In genomic region chr16:73616186-73616585, GRCh38 we compare ENCODE assay signal across 19 cellular contexts.
DNase-seq lines count a peak whose midpoint lies in the region.
"Had no signal": no experiment of that assay in that cellular context is flagged by ENCODE, and none has a peak within 500 bp of the region (broad histone marks: within the 10 kb centered on the region; RNA-seq: fewer than 3 reads in every experiment).

No MANE protein-coding gene starts in this region.

- H3K36me3 ChIP-seq in Karpas-422 (ENCODE audit: insufficient read depth, low read length), result no peaks in the 10 kb centered on the region
- H3K36me3 ChIP-seq: BLaER1 treated with 17β-estradiol and CSF1 and Interleukin-3, amounts not matched to agents 10 nM and 100 nM; WERI-Rb-1 had no signal

- no peaks in the 10 kb centered on the region for H3K9me3 ChIP-seq in Karpas-422 (ENCODE audit: low read length)
- H3K9me3 ChIP-seq: BLaER1 treated with 17β-estradiol and CSF1 and Interleukin-3, amounts not matched to agents 10 nM and 100 nM; body of pancreas had no signal

- H3K79me2 ChIP-seq in Karpas-422 (ENCODE audit: low read length), result no peaks in the 10 kb centered on the region

- H3K27me3 ChIP-seq in Karpas-422 (ENCODE audit: low read length), result no peaks in the 10 kb centered on the region; the same call in 1 of the 2 replicates
- H3K27me3 ChIP-seq: body of pancreas had no signal

- H3K4me2 ChIP-seq in Karpas-422 (ENCODE audit: low read depth, low read length, poor library complexity, severe bottlenecking), result no peak overlapping the region
- H3K4me2 ChIP-seq: BLaER1 treated with 17β-estradiol and CSF1 and Interleukin-3, amounts not matched to agents 10 nM and 100 nM had no signal

- H3K4me1 ChIP-seq in Karpas-422 (ENCODE audit: low read length), result no peaks in the 10 kb centered on the region
- H3K4me1 ChIP-seq: BLaER1 treated with 17β-estradiol and CSF1 and Interleukin-3, amounts not matched to agents 10 nM and 100 nM; body of pancreas had no signal

- no peaks in the 10 kb centered on the region for H4K20me1 ChIP-seq in Karpas-422 (ENCODE audit: insufficient read depth, low read depth, low read length)
- H4K20me1 ChIP-seq: BLaER1 treated with 17β-estradiol and CSF1 and Interleukin-3, amounts not matched to agents 10 nM and 100 nM had no signal

- no peak overlapping the region for H3K4me3 ChIP-seq in Karpas-422 (ENCODE audit: low read length)
- H3K4me3 ChIP-seq: BLaER1 treated with 17β-estradiol and CSF1 and Interleukin-3, amounts not matched to agents 10 nM and 100 nM; body of pancreas; dorsolateral prefrontal cortex; SK-N-MC had no signal

- no peak overlapping the region for H3K27ac ChIP-seq in Karpas-422 (ENCODE audit: low read length)
- H3K27ac ChIP-seq in substantia nigra (ENCODE audit: low read depth, low read length, poor library complexity, severe bottlenecking), result no peak overlapping the region
- H3K27ac ChIP-seq: BLaER1 treated with 17β-estradiol and CSF1 and Interleukin-3, amounts not matched to agents 10 nM and 100 nM; body of pancreas; dorsolateral prefrontal cortex; SK-N-MC; WERI-Rb-1 had no signal

- no peaks in the 10 kb centered on the region for H3K9me2 ChIP-seq in Karpas-422 (replicated peaks; ENCODE audit: insufficient read depth, low read length)

- H3K9ac ChIP-seq in Karpas-422 (ENCODE audit: low read length), result no peak overlapping the region
- H3K9ac ChIP-seq: BLaER1 treated with 17β-estradiol and CSF1 and Interleukin-3, amounts not matched to agents 10 nM and 100 nM had no signal

- no peak overlapping the region for H2AFZ ChIP-seq in Karpas-422 (ENCODE audit: low read length)

- DNase-seq in ELR (ENCODE audit: low read depth) (peak; percentile 10), Karpas-422 (peak; percentile 45), NCI-H748 (lab: John Stamatoyannopoulos, UW; ENCODE audit: unreplicated experiment) (peak; percentile 82), iPS DF 19.7 (ENCODE audit: low read depth, low spot score) (peak; percentile 65), midbrain (lab: John Stamatoyannopoulos, UW) (no peak), SHP77 treated with DMSO at 0.1 percent for 48 hours (lab: John Stamatoyannopoulos, UW) (no peak), substantia nigra (lab: John Stamatoyannopoulos, UW) (no peak)
- DNase-seq in activated CD4-positive, alpha-beta T cell treated with anti-CD3 and anti-CD28 coated beads for 4 hours, result no peak
- DNase-seq: activated CD8-positive, alpha-beta memory T cell treated with anti-CD3 and anti-CD28 coated beads, Interleukin-2, amount 10 ng/mL, durations not matched to agents 7 days and 5 days; activated naive CD4-positive, alpha-beta T cell treated with Interleukin-2 at 50 U/mL for 16 hours; body of pancreas; dorsolateral prefrontal cortex; hypothalamus; left ventricle myocardium superior; naive B cell; NCI-H1105; WERI-Rb-1 had no signal

Comparison
In these comparisons a context has a peak if more than half of its experiments do, and no peak if none do; other contexts are left out.
1. DNase-seq: peak in ELR (single experiment), Karpas-422 (single experiment), NCI-H748 (single experiment) and iPS DF 19.7 (single experiment); none in midbrain (single experiment), activated CD4-positive, alpha-beta T cell treated with anti-CD3 and anti-CD28 coated beads for 4 hours (0 of 2), SHP77 treated with DMSO at 0.1 percent for 48 hours (single experiment) and substantia nigra (0 of 49).